ENCODE assay signal across 36 cellular contexts in genomic region chr1:29728703-29729102, GRCh38.
"Had no signal": no experiment of that assay in that cellular context is flagged by ENCODE, and none has a peak within 500 bp of the region (broad histone marks: within the 10 kb centered on the region; RNA-seq: fewer than 3 reads in every experiment).

No MANE protein-coding gene starts in this region.

- H3K4me3 ChIP-seq: MG63 had no signal

- H3K36me3 ChIP-seq: MG63 had no signal

- H3K9me3 ChIP-seq: MG63 had no signal

- DNase-seq: Karpas-422, Kasumi-1, MG63, MM.1S, MV-4-11, NCI-H1048, NCI-H1092, NCI-H1092 treated with DMSO at 0.1 percent for 48 hours, NCI-H1105, NCI-H1105 treated with DMSO at 0.1 percent for 48 hours, NCI-H1417, NCI-H1417 treated with DMSO at 0.1 percent for 48 hours, NCI-H1436, NCI-H1436 treated with DMSO at 0.1 percent for 48 hours, NCI-H146, NCI-H1694, NCI-H1694 treated with DMSO at 0.1 percent for 48 hours, NCI-H187, NCI-H187 treated with DMSO at 0.1 percent for 48 hours, NCI-H1930, NCI-H2029, NCI-H2029 treated with DMSO at 0.1 percent for 48 hours, NCI-H2081, NCI-H2081 treated with DMSO at 0.1 percent for 48 hours, NCI-H2107, NCI-H2171, NCI-H2171 treated with DMSO at 0.1 percent for 48 hours, NCI-H2227 treated with DMSO at 0.1 percent for 48 hours, NCI-H226, NCI-H345, NCI-H446, NCI-H446 treated with DMSO at 0.1 percent for 48 hours, NCI-H510A, NCI-H510A treated with DMSO at 0.1 percent for 48 hours, NCI-H524, NCI-H524 treated with DMSO at 0.1 percent for 48 hours had no signal

- H3K27me3 ChIP-seq: MG63 had no signal
